16 cellular contexts compared by ENCODE assay signal in the genomic region with DNA sequence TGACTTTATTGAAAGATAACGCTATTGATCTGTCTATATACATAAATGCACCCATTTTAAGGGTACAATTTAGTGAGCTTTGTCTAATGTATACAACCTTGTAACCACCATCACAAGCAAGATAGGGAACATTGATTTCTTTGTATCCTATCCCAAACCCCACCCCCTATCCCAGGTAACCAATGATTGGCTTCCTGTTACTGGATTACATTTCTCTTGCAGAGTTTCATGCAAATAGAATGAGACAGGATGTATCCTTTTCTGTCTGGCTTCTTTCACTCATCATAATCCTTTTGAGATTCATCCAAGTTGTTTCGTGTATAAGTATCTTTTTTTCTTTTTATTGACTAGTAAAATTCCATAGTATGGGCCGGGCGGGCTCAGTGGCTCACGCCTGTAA. TPM values are rescaled to one million over a fixed set of nuclear protein-coding genes. Genes with fewer than 3 reads are reported as not detected.
A peak's percentile ranks its signal among the peaks of the same experiment; 100 is the strongest.
DNase-seq lines count a peak whose midpoint lies in the region; ATAC-seq and TF ChIP-seq lines count a peak whose summit lies in the region.
"Had no signal": no experiment of that assay in that cellular context is flagged by ENCODE, and none has a peak within 500 bp of the region (broad histone marks: within the 10 kb centered on the region; RNA-seq: fewer than 3 reads in every experiment).

No MANE protein-coding gene starts in this region.

- H3K4me3 Mint-ChIP-seq in HFFc6, result peak overlapping the region; percentile 36; the same call in 1 of the 2 replicates
- H3K4me3 Mint-ChIP-seq in activated CD4-positive, alpha-beta memory T cell treated with anti-CD3 and anti-CD28 coated beads, Interleukin-2, amount 10 ng/mL, durations not matched to agents 7 days and 5 days, result peak overlapping the region; percentile 50
- peak overlapping the region in 8 of 10 donors; percentile 38 to 68 (median 54) for H3K4me3 Mint-ChIP-seq in naive thymus-derived CD4-positive, alpha-beta T cell

- no peak overlapping the region for H3K27ac ChIP-seq in naive thymus-derived CD4-positive, alpha-beta T cell (ENCODE audit: low read depth, low read length)
- H3K27ac ChIP-seq: adrenal gland, colonic mucosa had no signal

- no peak for TF ChIP-seq CTCF in HFFc6 (IDR thresholded peaks at IDR 0.05)

- H3K27me3 ChIP-seq in naive thymus-derived CD4-positive, alpha-beta T cell (ENCODE audit: control insufficient read depth in 2 of 2, insufficient read depth in 2 of 2, low read length in 2 of 2), result no peaks in the 10 kb centered on the region
- H3K27me3 ChIP-seq: adrenal gland, colonic mucosa had no signal

- peaks cover under 1% of the 10 kb centered on the region; the same call in 1 of the 2 replicates for H3K36me3 Mint-ChIP-seq in HFFc6 (ENCODE audit: low read depth)
- peaks cover 22% of the 10 kb centered on the region for H3K36me3 Mint-ChIP-seq in activated CD4-positive, alpha-beta memory T cell treated with anti-CD3 and anti-CD28 coated beads, Interleukin-2, amount 10 ng/mL, durations not matched to agents 7 days and 5 days (ENCODE audit: low read depth)
- H3K36me3 Mint-ChIP-seq in naive thymus-derived CD4-positive, alpha-beta T cell, result peaks cover under 1 to 10% (median 3%) of the 10 kb centered on the region in 5 donors

- ATAC-seq in naive thymus-derived CD4-positive, alpha-beta T cell, result no peak
- ATAC-seq in HG03280 (IDR thresholded peaks at IDR 0.05; ENCODE audit: unreplicated experiment), result no peak
- ATAC-seq in esophagus mucosa, result no peak
- ATAC-seq: A549 had no signal

- H3K4me1 ChIP-seq in naive thymus-derived CD4-positive, alpha-beta T cell (ENCODE audit: control insufficient read depth in 2 of 2, insufficient read depth in 2 of 2, low read length in 2 of 2), result peaks cover 9 to 10% of the 10 kb centered on the region in 2 donors
- H3K4me1 ChIP-seq: adrenal gland, colonic mucosa had no signal

- CTCF ChIA-PET in activated CD4-positive, alpha-beta memory T cell treated with anti-CD3 and anti-CD28 coated beads, Interleukin-2, amount 10 ng/mL, durations not matched to agents 7 days and 5 days (lab: Charles Lee), result interaction anchor here (1.2 kb wide), 1 partner anchor 31 kb away, joined by 3 read pairs; no protein-coding TSS in a partner anchor
- CTCF ChIA-PET in naive thymus-derived CD4-positive, alpha-beta T cell (lab: Charles Lee), result interaction anchor here (0.6 kb wide), 1 partner anchor 454 kb away, joined by 3 read pairs; no protein-coding TSS in a partner anchor

- intact Hi-C loops in naive thymus-derived CD4-positive, alpha-beta T cell (cut with micrococcal nuclease), result loop anchor here (2.0 to 5.0 kb wide), 3 partner anchors 69 to 106 kb away; a partner anchor contains a TSS

- peak; percentile 8 for DNase-seq in NCI-H2196 (lab: John Stamatoyannopoulos, UW; ENCODE audit: unreplicated experiment)
- DNase-seq in NCI-H2196 treated with DMSO at 0.1 percent for 48 hours (lab: John Stamatoyannopoulos, UW; ENCODE audit: unreplicated experiment), result no peak
- no peak for DNase-seq in HFFc6
- DNase-seq in activated CD4-positive, alpha-beta memory T cell treated with anti-CD3 and anti-CD28 coated beads, Interleukin-2, amount 10 ng/mL, durations not matched to agents 7 days and 5 days, result no peak
- no peak for DNase-seq in naive thymus-derived CD4-positive, alpha-beta T cell
- DNase-seq in NCI-H2227 (lab: John Stamatoyannopoulos, UW; ENCODE audit: unreplicated experiment), result no peak
- DNase-seq: adrenal gland, colonic mucosa, hypothalamus, NCI-H1105, NCI-H524, nucleus accumbens, RPMI8226 had no signal

- no peaks in the 10 kb centered on the region for H3K9me3 ChIP-seq in naive thymus-derived CD4-positive, alpha-beta T cell (ENCODE audit: control insufficient read depth in 2 of 3, low read length in 3 of 3)
- H3K9me3 ChIP-seq: A549, adrenal gland, colonic mucosa had no signal

- POLR2A ChIA-PET in activated CD4-positive, alpha-beta memory T cell treated with anti-CD3 and anti-CD28 coated beads, Interleukin-2, amount 10 ng/mL, durations not matched to agents 7 days and 5 days (lab: Charles Lee), result interaction anchor here (2.2 kb wide), 1 partner anchor 39 kb away, joined by 26 read pairs; a partner anchor contains a TSS
- POLR2A ChIA-PET in naive thymus-derived CD4-positive, alpha-beta T cell (lab: Charles Lee), result no interaction called here

- H3K4me3 ChIP-seq in naive thymus-derived CD4-positive, alpha-beta T cell (ENCODE audit: low read length), result no peak overlapping the region
- H3K4me3 ChIP-seq: A549, adrenal gland, colonic mucosa had no signal

- H3K27me3 Mint-ChIP-seq in HFFc6 (ENCODE audit: insufficient read depth), result no peaks in the 10 kb centered on the region
- H3K27me3 Mint-ChIP-seq in activated CD4-positive, alpha-beta memory T cell treated with anti-CD3 and anti-CD28 coated beads, Interleukin-2, amount 10 ng/mL, durations not matched to agents 7 days and 5 days, result no peaks in the 10 kb centered on the region
- no peaks in the 10 kb centered on the region for H3K27me3 Mint-ChIP-seq in naive thymus-derived CD4-positive, alpha-beta T cell

- peaks cover 0 to under 1% (median 0%) of the 10 kb centered on the region in 3 experiments for H3K36me3 ChIP-seq in naive thymus-derived CD4-positive, alpha-beta T cell (ENCODE audit: control insufficient read depth in 2 of 3, insufficient read depth in 3 of 3, low read length in 3 of 3)
- H3K36me3 ChIP-seq: colonic mucosa had no signal

- H3K27ac Mint-ChIP-seq in HFFc6, result no peak overlapping the region
- H3K27ac Mint-ChIP-seq in activated CD4-positive, alpha-beta memory T cell treated with anti-CD3 and anti-CD28 coated beads, Interleukin-2, amount 10 ng/mL, durations not matched to agents 7 days and 5 days, result peak overlapping the region; percentile 64
- peak overlapping the region in 5 of 9 donors; percentile 34 to 82 (median 74) for H3K27ac Mint-ChIP-seq in naive thymus-derived CD4-positive, alpha-beta T cell

- no peaks in the 10 kb centered on the region for H3K9me3 Mint-ChIP-seq in HFFc6
- H3K9me3 Mint-ChIP-seq in activated CD4-positive, alpha-beta memory T cell treated with anti-CD3 and anti-CD28 coated beads, Interleukin-2, amount 10 ng/mL, durations not matched to agents 7 days and 5 days, result no peaks in the 10 kb centered on the region
- H3K9me3 Mint-ChIP-seq in naive thymus-derived CD4-positive, alpha-beta T cell, result peaks cover 0 to 3% (median 0%) of the 10 kb centered on the region in 11 donors

- H3K4me1 Mint-ChIP-seq in HFFc6 (ENCODE audit: low read depth), result peaks cover 12% of the 10 kb centered on the region
- H3K4me1 Mint-ChIP-seq in activated CD4-positive, alpha-beta memory T cell treated with anti-CD3 and anti-CD28 coated beads, Interleukin-2, amount 10 ng/mL, durations not matched to agents 7 days and 5 days, result peaks cover 29% of the 10 kb centered on the region
- peaks cover 0 to 31% (median 19%) of the 10 kb centered on the region in 7 donors for H3K4me1 Mint-ChIP-seq in naive thymus-derived CD4-positive, alpha-beta T cell

RNA-seq across cellular contexts. Expression of a gene that starts 1.6 kb away (rescaled TPM):
- total RNA-seq in HFFc6 (2021; fragmentation: NEBNext Ultra II Directional; extraction: Animal tissue kit (Norgen Biotek cat#: 25700)), result 10 to 100 TPM; 23.2 to 32.1 (median 27.5) TPM
- total RNA-seq in activated CD4-positive, alpha-beta memory T cell treated with anti-CD3 and anti-CD28 coated beads, Interleukin-2, amount 10 ng/mL, durations not matched to agents 7 days and 5 days, result 100 to 1,000 TPM; 104 to 116 TPM
- total RNA-seq in naive thymus-derived CD4-positive, alpha-beta T cell, result 100 to 1,000 TPM; 103 to 108 (median 105) TPM
- 10 to 100 TPM; 13.6 to 24.9 TPM for polyA plus RNA-seq in naive thymus-derived CD4-positive, alpha-beta T cell
- 21.2 TPM for total RNA-seq in esophagus mucosa

RNA-seq across cellular contexts. Expression of a gene that starts 32.1 kb away (rescaled TPM):
- total RNA-seq in HFFc6 (2021; fragmentation: NEBNext Ultra II Directional; extraction: Animal tissue kit (Norgen Biotek cat#: 25700)), result 1 to 10 TPM; 3.0 to 6.2 (median 5.4) TPM
- 1 to 10 TPM; 4.9 TPM for total RNA-seq in activated CD4-positive, alpha-beta memory T cell treated with anti-CD3 and anti-CD28 coated beads, Interleukin-2, amount 10 ng/mL, durations not matched to agents 7 days and 5 days
- total RNA-seq in naive thymus-derived CD4-positive, alpha-beta T cell, result 1 to 10 TPM; 1.4 to 5.8 (median 2.3) TPM
- under 1 TPM in 1 of 2 donors, not detected in 1; 0.07 TPM for polyA plus RNA-seq in naive thymus-derived CD4-positive, alpha-beta T cell
- 0.28 TPM for total RNA-seq in esophagus mucosa

RNA-seq across cellular contexts. Expression of a gene that starts 39.5 kb away (rescaled TPM):
- 10 to 100 TPM; 76.6 to 89.1 (median 83.9) TPM for total RNA-seq in HFFc6 (2021; fragmentation: NEBNext Ultra II Directional; extraction: Animal tissue kit (Norgen Biotek cat#: 25700))
- 10 to 100 TPM; 32.2 to 32.7 TPM for total RNA-seq in activated CD4-positive, alpha-beta memory T cell treated with anti-CD3 and anti-CD28 coated beads, Interleukin-2, amount 10 ng/mL, durations not matched to agents 7 days and 5 days
- total RNA-seq in naive thymus-derived CD4-positive, alpha-beta T cell, result 10 to 100 TPM; 26.2 to 54.2 (median 30.5) TPM
- polyA plus RNA-seq in naive thymus-derived CD4-positive, alpha-beta T cell, result 1 to 10 TPM; 2.2 to 4.3 TPM
- 20.2 TPM for total RNA-seq in esophagus mucosa

RNA-seq across cellular contexts. Expression of a gene that starts 46.3 kb away (rescaled TPM):
- 10 to 100 TPM; 47.6 to 55.0 (median 52.7) TPM for total RNA-seq in HFFc6 (2021; fragmentation: NEBNext Ultra II Directional; extraction: Animal tissue kit (Norgen Biotek cat#: 25700))
- 10 to 100 TPM; 63.2 to 63.7 TPM for total RNA-seq in activated CD4-positive, alpha-beta memory T cell treated with anti-CD3 and anti-CD28 coated beads, Interleukin-2, amount 10 ng/mL, durations not matched to agents 7 days and 5 days
- total RNA-seq in naive thymus-derived CD4-positive, alpha-beta T cell, result 10 to 100 TPM; 62.5 to 95.5 (median 90.4) TPM
- polyA plus RNA-seq in naive thymus-derived CD4-positive, alpha-beta T cell, result 10 to 100 TPM; 17.2 to 33.8 TPM
- total RNA-seq in esophagus mucosa, result 20.3 TPM

RNA-seq across cellular contexts. Expression of a gene that starts 55.1 kb away (rescaled TPM):
- under 1 TPM in 4 of 6 experiments, not detected in 2; 0.05 to 0.62 (median 0.24) TPM for total RNA-seq in HFFc6 (2021; fragmentation: NEBNext Ultra II Directional; extraction: Animal tissue kit (Norgen Biotek cat#: 25700))
- total RNA-seq in activated CD4-positive, alpha-beta memory T cell treated with anti-CD3 and anti-CD28 coated beads, Interleukin-2, amount 10 ng/mL, durations not matched to agents 7 days and 5 days, result 1 to 10 TPM; 5.8 to 6.5 TPM
- 10 to 100 TPM in 4 of 5 experiments, 1 to 10 TPM in 1; 7.6 to 15.1 (median 11.3) TPM for total RNA-seq in naive thymus-derived CD4-positive, alpha-beta T cell
- 1 to 10 TPM; 1.3 to 1.6 TPM for polyA plus RNA-seq in naive thymus-derived CD4-positive, alpha-beta T cell
- 27.7 TPM for total RNA-seq in esophagus mucosa
